ENCODE assay signal across 8 cellular contexts in genomic region chr6:117481926-117482239, GRCh38. TPM values are rescaled to one million over a fixed set of nuclear protein-coding genes. Genes with fewer than 3 reads are reported as not detected.
DNase-seq lines count a peak whose midpoint lies in the region; ATAC-seq and TF ChIP-seq lines count a peak whose summit lies in the region.

No MANE protein-coding gene starts in this region.

- H3K4me3 Mint-ChIP-seq in progenitor cell of endocrine pancreas (ENCODE audit: low read depth) = peak overlapping the region; percentile 79

- peak overlapping the region; percentile 2; the same call in 1 of the 2 replicates for H2AFZ ChIP-seq in OCI-LY1 (ENCODE audit: low read length)

- H3K9me3 ChIP-seq in OCI-LY1 (ENCODE audit: low read length) = no peaks in the 10 kb centered on the region

- no peaks in the 10 kb centered on the region for H3K9me2 ChIP-seq in OCI-LY1 (ENCODE audit: low read depth, low read length)

- H3F3A ChIP-seq in OCI-LY1 (ENCODE audit: insufficient read depth, low read length) = no peaks in the 10 kb centered on the region

- 0 out of 2 replicates have a peak, but pooled peaks cover 5% of the 10 kb centered on the region for H3K36me3 ChIP-seq in OCI-LY1 (ENCODE audit: insufficient read depth, low read length)

- peaks cover 27% of the 10 kb centered on the region for H3K4me1 ChIP-seq in OCI-LY1 (ENCODE audit: insufficient read depth, low read length, severe bottlenecking)

- H3K9ac ChIP-seq in OCI-LY1 (ENCODE audit: low read length) = peak overlapping the region; percentile 32; the same call in 1 of the 2 replicates

- peaks cover 8% of the 10 kb centered on the region for H3K27me3 Mint-ChIP-seq in progenitor cell of endocrine pancreas

- no peak overlapping the region for H3K27ac ChIP-seq in OCI-LY1 (ENCODE audit: low read depth, low read length, poor library complexity, severe bottlenecking)

- H4K20me1 ChIP-seq in OCI-LY1 (ENCODE audit: insufficient read depth, low read length) = no peaks in the 10 kb centered on the region

- H3K27ac Mint-ChIP-seq in progenitor cell of endocrine pancreas = peak overlapping the region; percentile 88

- H3K4me1 Mint-ChIP-seq in progenitor cell of endocrine pancreas (ENCODE audit: low read depth) = peaks cover 45% of the 10 kb centered on the region

- H3K79me2 ChIP-seq in OCI-LY1 (ENCODE audit: insufficient read depth, low read length) = no peaks in the 10 kb centered on the region

- peaks cover 1% of the 10 kb centered on the region for H3K9me3 Mint-ChIP-seq in progenitor cell of endocrine pancreas (ENCODE audit: low read depth)

- peaks cover 6% of the 10 kb centered on the region for H3K36me3 Mint-ChIP-seq in progenitor cell of endocrine pancreas (ENCODE audit: insufficient read depth)

- peak overlapping the region; percentile 74 for H3K4me2 ChIP-seq in OCI-LY1 (ENCODE audit: low read length)

- no peak for TF ChIP-seq CTCF in OCI-LY1 (IDR thresholded peaks at IDR 0.05; ENCODE audit: low read length)
- TF ChIP-seq CTCF in epithelial cell of esophagus (IDR thresholded peaks at IDR 0.05; ENCODE audit: insufficient read depth, low read depth, low read length, missing control alignments) = no peak
- no peak for TF ChIP-seq CTCF in progenitor cell of endocrine pancreas (IDR thresholded peaks at IDR 0.05; ENCODE audit: unreplicated experiment)

- ATAC-seq in GM18511 (IDR thresholded peaks at IDR 0.05; ENCODE audit: unreplicated experiment) = peak; percentile 4

- DNase-seq in epithelial cell of esophagus (ENCODE audit: low read depth) (no peak), progenitor cell of endocrine pancreas (ENCODE audit: low spot score, unreplicated experiment) (no peak), DMS79 (lab: John Stamatoyannopoulos, UW) (no peak), DMS 273 treated with DMSO at 0.1 percent for 48 hours (lab: John Stamatoyannopoulos, UW) (no peak), NCI-H82 treated with DMSO at 0.1 percent for 48 hours (lab: John Stamatoyannopoulos, UW; ENCODE audit: unreplicated experiment) (no peak)
- DNase-seq in stimulated activated naive CD4-positive, alpha-beta T cell treated with Interleukin-2 at 50 U/mL for 16 hours (lab: John Stamatoyannopoulos, UW) = no peak

- peak overlapping the region; percentile 80 for H3K4me3 ChIP-seq in OCI-LY1 (ENCODE audit: low read depth, low read length, poor library complexity, severe bottlenecking)
- H3K4me3 ChIP-seq in epithelial cell of esophagus (ENCODE audit: low read length) = peak overlapping the region; percentile 84

- no peaks in the 10 kb centered on the region for H3K27me3 ChIP-seq in OCI-LY1 (ENCODE audit: insufficient read depth, low read length)

RNA-seq across cellular contexts. Expression of gene DCBLD1, which starts 0.6 kb away (rescaled TPM):
- total RNA-seq in progenitor cell of endocrine pancreas = 36.1 and 37.4 TPM in 2 replicates

RNA-seq across cellular contexts. Expression of gene ROS1, which starts 56.1 kb away (rescaled TPM):
- 0.14 and 0.22 TPM in 2 replicates for total RNA-seq in progenitor cell of endocrine pancreas
